Comparison of ENCODE assay signal across 33 cellular contexts in the genomic region with DNA sequence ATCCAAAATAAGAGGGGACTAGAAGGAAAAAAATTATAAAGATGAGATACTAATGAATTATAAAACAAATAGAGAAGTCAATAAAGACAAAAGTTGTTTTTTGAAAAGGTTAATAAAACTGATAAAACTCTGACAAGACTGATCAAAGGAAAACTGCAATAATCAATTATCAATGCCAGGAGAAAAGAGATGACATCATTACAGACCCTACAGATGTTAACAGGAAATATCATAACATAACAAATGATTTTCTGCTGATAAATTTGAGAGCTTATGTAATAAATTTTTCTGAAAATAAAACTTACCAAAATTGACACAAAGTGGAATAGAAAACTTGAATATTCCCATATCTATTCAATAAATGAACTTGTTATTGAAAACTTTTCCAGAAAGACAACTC.
"Had no signal": no experiment of that assay in that cellular context is flagged by ENCODE, and none has a peak within 500 bp of the region (broad histone marks: within the 10 kb centered on the region; RNA-seq: fewer than 3 reads in every experiment).

No MANE protein-coding gene starts in this region.

- H3K27me3 ChIP-seq: adrenal gland, body of pancreas, cardiac muscle cell had no signal

- H3K36me3 ChIP-seq: adrenal gland, ascending aorta, brain microvascular endothelial cell, breast epithelium, cardiac muscle cell had no signal

- FAIRE-seq: astrocyte, bronchial epithelial cell had no signal

- H3K27ac ChIP-seq: adrenal gland, ascending aorta, body of pancreas, brain microvascular endothelial cell, breast epithelium, cardiac muscle cell had no signal

- H3K4me3 ChIP-seq: adrenal gland, ascending aorta, body of pancreas, breast epithelium, cardiac muscle cell had no signal

- H3K4me1 ChIP-seq: adrenal gland, ascending aorta, breast epithelium had no signal

- DNase-seq: activated effector memory CD4-positive, alpha-beta T cell treated with anti-CD3 and anti-CD28 coated beads, Interleukin-2, amount 50 U/mL, for 16 hours; activated effector memory CD4-positive, alpha-beta T cell treated with Interleukin-2 at 50 U/mL for 16 hours; activated gamma-delta T cell; activated gamma-delta T cell treated with Interleukin-2 at 50 U/mL for 16 hours; activated naive CD4-positive, alpha-beta T cell; activated naive CD4-positive, alpha-beta T cell treated with anti-CD3 and anti-CD28 coated beads for 36 hours; activated naive CD4-positive, alpha-beta T cell treated with anti-CD3 and anti-CD28 coated beads, Interleukin-2, amount 10 ng/mL, durations not matched to agents 7 days and 5 days; activated naive CD4-positive, alpha-beta T cell treated with anti-CD3 and anti-CD28 coated beads, Interleukin-2, amount 50 U/mL, for 16 hours; activated naive CD4-positive, alpha-beta T cell treated with Interleukin-2 at 50 U/mL for 16 hours; activated naive CD8-positive, alpha-beta T cell treated with anti-CD3 and anti-CD28 coated beads for 36 hours; activated naive CD8-positive, alpha-beta T cell treated with anti-CD3 and anti-CD28 coated beads, Interleukin-2, amount 10 ng/mL, durations not matched to agents 7 days and 5 days; activated naive CD8-positive, alpha-beta T cell treated with anti-CD3 and anti-CD28 coated beads, Interleukin-2, amount 50 U/mL, for 24 hours; activated T-cell treated with anti-CD3 and anti-CD28 coated beads, Interleukin-2, amount 50 U/mL, for 24 hours; activated T-cell treated with anti-CD3 and anti-CD28 coated beads, Interleukin-2, amount 50 U/mL, for 4 hours; activated T-cell treated with anti-CD3 and anti-CD28 coated beads, Interleukin-2, amount 50 U/mL, for 48 hours; activated T-cell treated with anti-CD3 and anti-CD28 coated beads, Interleukin-2, amount 50 U/mL, for 72 hours; adrenal gland; amniotic stem cell; amygdala; anterior cingulate cortex; aorta; body of pancreas; brain microvascular endothelial cell; caudate nucleus; central memory CD4-positive, alpha-beta T cell; cerebellar nuclear complex had no signal

- H3K9me3 ChIP-seq: adrenal gland had no signal

- ATAC-seq: activated naive CD4-positive, alpha-beta T cell treated with anti-CD3 and anti-CD28 coated beads, Interleukin-2, amount 50 U/mL, for 72 hours; activated naive CD8-positive, alpha-beta T cell treated with anti-CD3 and anti-CD28 coated beads, Interleukin-2, amount 50 U/mL, for 24 hours; activated T-cell treated with anti-CD3 and anti-CD28 coated beads, Interleukin-2, amount 50 U/mL, for 4 hours; activated T-cell treated with anti-CD3 and anti-CD28 coated beads, Interleukin-2, amount 50 U/mL, for 72 hours; activated T-helper 17 cell treated with anti-CD3 and anti-CD28 coated beads, Interleukin-2, amount 50 U/mL, for 72 hours; body of pancreas had no signal
